ENCODE assay signal across 1 cellular context in the genomic region with DNA sequence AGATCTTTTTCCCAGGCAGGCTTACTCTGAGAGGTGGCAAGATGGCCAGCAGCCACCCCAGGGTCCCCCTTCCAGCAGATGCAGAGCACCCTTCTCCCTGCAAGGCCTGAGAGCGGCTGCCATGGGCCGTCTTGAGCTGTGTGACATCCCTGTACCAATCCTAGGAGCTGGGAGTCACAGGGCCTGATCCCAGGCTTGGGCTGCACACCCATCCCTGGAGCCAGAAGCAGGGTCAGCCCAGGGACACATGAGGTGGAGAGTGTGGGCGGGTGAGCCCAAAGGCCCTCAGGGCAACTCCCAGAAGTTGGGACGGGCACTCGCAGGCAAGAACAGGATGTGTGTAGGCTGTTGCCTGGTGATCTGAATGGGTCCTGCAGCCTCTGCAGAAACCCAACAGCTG.
TF ChIP-seq lines count a peak whose summit lies in the region.

No MANE protein-coding gene starts in this region.

TF ChIP-seq in HCT116, 20 proteins besides CTCF, POLR2A, EP300 and RAD21:
- no peak for TF ChIP-seq CEBPB (IDR thresholded peaks at IDR 0.05; ENCODE audit: low read depth)
- TF ChIP-seq POLR2AphosphoS5 (IDR thresholded peaks at IDR 0.05; ENCODE audit: low read depth, low read length), result no peak
- no peak for TF ChIP-seq ZFX (IDR thresholded peaks at IDR 0.05)
- TF ChIP-seq, protein P1, sequence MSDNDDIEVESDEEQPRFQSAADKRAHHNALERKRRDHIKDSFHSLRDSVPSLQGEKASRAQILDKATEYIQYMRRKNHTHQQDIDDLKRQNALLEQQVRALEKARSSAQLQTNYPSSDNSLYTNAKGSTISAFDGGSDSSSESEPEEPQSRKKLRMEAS (IDR thresholded peaks at IDR 0.05), result no peak
- TF ChIP-seq, protein P2, sequence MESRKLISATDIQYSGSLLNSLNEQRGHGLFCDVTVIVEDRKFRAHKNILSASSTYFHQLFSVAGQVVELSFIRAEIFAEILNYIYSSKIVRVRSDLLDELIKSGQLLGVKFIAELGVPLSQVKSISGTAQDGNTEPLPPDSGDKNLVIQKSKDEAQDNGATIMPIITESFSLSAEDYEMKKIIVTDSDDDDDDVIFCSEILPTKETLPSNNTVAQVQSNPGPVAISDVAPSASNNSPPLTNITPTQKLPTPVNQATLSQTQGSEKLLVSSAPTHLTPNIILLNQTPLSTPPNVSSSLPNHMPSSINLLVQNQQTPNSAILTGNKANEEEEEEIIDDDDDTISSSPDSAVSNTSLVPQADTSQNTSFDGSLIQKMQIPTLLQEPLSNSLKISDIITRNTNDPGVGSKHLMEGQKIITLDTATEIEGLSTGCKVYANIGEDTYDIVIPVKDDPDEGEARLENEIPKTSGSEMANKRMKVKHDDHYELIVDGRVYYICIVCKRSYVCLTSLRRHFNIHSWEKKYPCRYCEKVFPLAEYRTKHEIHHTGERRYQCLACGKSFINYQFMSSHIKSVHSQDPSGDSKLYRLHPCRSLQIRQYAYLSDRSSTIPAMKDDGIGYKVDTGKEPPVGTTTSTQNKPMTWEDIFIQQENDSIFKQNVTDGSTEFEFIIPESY (IDR thresholded peaks at IDR 0.05; ENCODE audit: extremely low read depth, insufficient replicate concordance, low read length), result no peak
- TF ChIP-seq FOSL1 (IDR thresholded peaks at IDR 0.05; ENCODE audit: low read depth), result no peak
- TF ChIP-seq EZH2 (IDR thresholded peaks at IDR 0.05), result no peak
- TF ChIP-seq EGR1 (IDR thresholded peaks at IDR 0.05; ENCODE audit: low read depth), result no peak
- TF ChIP-seq JUND (IDR thresholded peaks at IDR 0.05), result no peak
- TF ChIP-seq EZH2phosphoT487 (IDR thresholded peaks at IDR 0.05; ENCODE audit: borderline replicate concordance), result no peak
- TF ChIP-seq TCF7L2 (IDR thresholded peaks at IDR 0.05; ENCODE audit: borderline replicate concordance, extremely low read depth, insufficient read depth, insufficient read length), result no peak
